8 cellular contexts compared by ENCODE assay signal in the genomic region with DNA sequence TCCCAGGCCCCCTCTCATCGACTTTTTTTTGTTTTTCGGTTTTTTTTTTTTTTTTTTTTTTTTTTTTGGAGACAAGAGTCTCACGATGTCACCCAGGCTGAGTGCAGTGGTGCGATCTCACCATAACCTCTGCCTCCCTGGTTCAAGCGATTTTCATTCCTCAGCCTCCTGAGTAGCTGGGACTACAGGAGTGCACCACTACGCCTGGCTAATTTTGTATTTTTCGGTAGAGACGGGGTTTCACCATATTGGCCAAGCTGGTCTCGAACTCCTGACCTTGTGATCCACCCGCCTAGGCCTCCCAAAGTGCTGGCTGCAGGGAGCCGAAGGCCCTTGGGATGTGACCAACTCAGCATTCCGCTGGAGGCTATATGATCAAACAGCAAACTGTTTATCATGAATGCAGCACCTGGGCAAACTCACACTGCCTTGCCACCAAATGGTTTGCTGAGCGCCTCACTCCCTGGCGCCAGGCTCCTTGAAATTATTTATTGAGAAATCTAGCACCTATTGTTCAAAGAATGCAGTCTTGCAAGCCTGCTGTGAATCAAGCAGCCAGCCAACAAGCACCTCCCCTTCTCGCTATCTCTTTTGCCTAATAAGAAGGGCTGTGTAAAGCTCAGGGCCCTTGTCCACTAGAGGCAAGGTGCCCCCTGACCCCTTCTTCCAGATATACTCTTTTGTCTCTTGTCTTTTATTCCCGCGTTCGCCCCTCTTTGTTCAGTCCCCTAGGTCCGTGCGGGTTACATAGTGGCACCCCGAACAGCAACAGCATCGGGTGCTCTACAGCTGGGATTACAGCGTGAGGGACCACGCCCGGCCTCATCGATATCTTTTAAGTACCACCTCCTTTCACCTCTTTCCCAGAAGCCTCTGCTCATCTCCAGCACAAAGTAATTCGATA. TPM values are rescaled to one million over a fixed set of nuclear protein-coding genes. Genes with fewer than 3 reads are reported as not detected.
DNase-seq lines count a peak whose midpoint lies in the region; ATAC-seq and TF ChIP-seq lines count a peak whose summit lies in the region.

No MANE protein-coding gene starts in this region.

- ATAC-seq in GM19395 (IDR thresholded peaks at IDR 0.05; ENCODE audit: unreplicated experiment): peak; percentile 38

- peak; percentile 10 for DNase-seq in A172 (ENCODE audit: low spot score)
- peak; percentile 32 for DNase-seq in NCI-H2029 treated with DMSO at 0.1 percent for 48 hours (lab: John Stamatoyannopoulos, UW)
- DNase-seq in ascending aorta (ENCODE audit: low spot score in 2 of 2): no peak
- DNase-seq in kidney tubule cell (ENCODE audit: low spot score): peak; percentile 44
- DNase-seq in GM10266 (ENCODE audit: extremely low spot score): no peak
- no peak for DNase-seq in Ammon's horn (ENCODE audit: low spot score)

- H3K36me3 ChIP-seq in ascending aorta (no peaks in the 10 kb centered on the region), stomach smooth muscle (ENCODE audit: control insufficient read depth in 2 of 2, insufficient read depth in 2 of 2, low read length in 2 of 2) (no peaks in the 10 kb centered on the region)

- H3K9me3 ChIP-seq in ascending aorta (no peaks in the 10 kb centered on the region), stomach smooth muscle (ENCODE audit: control insufficient read depth in 2 of 2, low read length in 2 of 2) (no peaks in the 10 kb centered on the region)

- H3K9ac ChIP-seq in stomach smooth muscle (ENCODE audit: low read length in 2 of 2): peak overlapping the region; percentile 87

- H3K4me1 ChIP-seq in ascending aorta (peaks cover 7 to 17% of the 10 kb centered on the region in 2 donors), stomach smooth muscle (ENCODE audit: control insufficient read depth, insufficient read depth, low read length) (peaks cover 4% of the 10 kb centered on the region)

- H3K4me3 ChIP-seq in ascending aorta (peak overlapping the region; percentile 71 to 78), stomach smooth muscle (ENCODE audit: low read length in 2 of 2) (peak overlapping the region; percentile 93 to 98)

- H3K27me3 ChIP-seq in ascending aorta: no peaks in the 10 kb centered on the region
- no peaks in the 10 kb centered on the region for H3K27me3 ChIP-seq in stomach smooth muscle (ENCODE audit: control insufficient read depth in 1 of 2, insufficient read depth in 2 of 2, low read length in 2 of 2)

- TF ChIP-seq CTCF in ascending aorta (IDR thresholded peaks at IDR 0.05) (no peak), GM10266 (IDR thresholded peaks at IDR 0.05; ENCODE audit: control insufficient read depth, insufficient read depth, low read depth, missing control alignments) (no peak)

- H3K27ac ChIP-seq in ascending aorta (peak overlapping the region; percentile 78 to 79), stomach smooth muscle (ENCODE audit: low read length) (peak overlapping the region; percentile 76)

- intact Hi-C loops in ascending aorta (cut with DNase I): loop anchor here (10.0 kb wide), 1 partner anchor 90 kb away; no protein-coding TSS in a partner anchor

RNA-seq across cellular contexts. Expression of a gene that starts 1.2 kb away (rescaled TPM):
- total RNA-seq in A172 (2014; rRNA removed; shearing (Covaris generic)): 9.2 and 10.6 TPM in 2 replicates
- total RNA-seq in ascending aorta: 1.9 TPM

RNA-seq across cellular contexts. Expression of a gene that starts 27.3 kb away (rescaled TPM):
- total RNA-seq in A172 (2014; rRNA removed; shearing (Covaris generic)): 1.2 and 3.1 TPM in 2 replicates
- total RNA-seq in ascending aorta: 0.32 TPM

RNA-seq across cellular contexts. Expression of a gene that starts 27.6 kb away (rescaled TPM):
- 18.3 and 21.8 TPM in 2 replicates for total RNA-seq in A172 (2014; rRNA removed; shearing (Covaris generic))
- total RNA-seq in ascending aorta: 5.2 TPM

RNA-seq across cellular contexts. Expression of a gene that starts 48.1 kb away (rescaled TPM):
- total RNA-seq in A172 (2014; rRNA removed; shearing (Covaris generic)): 119 and 135 TPM in 2 replicates
- 22.2 TPM for total RNA-seq in ascending aorta

Comparison
In these comparisons a context has a peak if more than half of its experiments do, and no peak if none do; other contexts are left out.
1. DNase-seq: peak in A172 (single experiment), NCI-H2029 treated with DMSO at 0.1 percent for 48 hours (single experiment) and kidney tubule cell (single experiment); none in ascending aorta (0 of 2), GM10266 (single experiment) and Ammon's horn (single experiment).